Comparison of ENCODE assay signal across 13 cellular contexts in the genomic region with DNA sequence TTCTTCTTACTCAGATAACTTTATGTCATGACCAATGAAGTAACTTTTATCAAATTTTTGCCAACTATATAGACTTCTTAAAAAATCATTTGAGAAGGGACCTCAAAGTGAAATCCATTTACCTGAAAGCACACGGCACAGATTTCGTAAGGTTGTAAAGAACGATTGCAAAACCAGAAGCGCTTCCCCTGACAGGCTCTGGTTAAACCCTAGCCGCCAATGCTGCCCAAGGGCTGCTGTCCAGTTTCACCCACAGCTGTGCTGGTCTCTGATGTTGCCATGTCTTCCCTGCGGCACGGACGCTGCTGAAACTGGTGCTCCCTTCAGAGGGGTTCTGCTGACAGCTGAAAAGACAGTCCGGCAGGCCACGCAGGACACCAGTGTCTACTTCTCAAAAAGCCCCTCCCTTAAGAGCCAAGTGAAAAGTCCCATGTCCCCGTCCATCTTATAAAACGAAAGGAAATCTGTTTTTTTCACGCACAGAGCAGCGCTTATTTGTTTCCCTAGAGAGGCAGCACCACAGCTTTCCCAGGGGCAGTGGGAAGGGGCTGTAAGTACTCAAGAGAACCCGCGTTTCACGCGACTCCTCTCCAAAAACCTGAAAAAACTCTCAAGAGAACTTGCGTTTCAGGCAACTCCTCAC. TPM values are rescaled to one million over a fixed set of nuclear protein-coding genes. Genes with fewer than 3 reads are reported as not detected.
DNase-seq lines count a peak whose midpoint lies in the region; ATAC-seq, FAIRE-seq and TF ChIP-seq lines count a peak whose summit lies in the region.
"Had no signal": no experiment of that assay in that cellular context is flagged by ENCODE, and none has a peak within 500 bp of the region (broad histone marks: within the 10 kb centered on the region; RNA-seq: fewer than 3 reads in every experiment).

No MANE protein-coding gene starts in this region.

- no peaks in the 10 kb centered on the region for H3K9me3 ChIP-seq in PC-9 (ENCODE audit: insufficient read depth, low read depth)
- no peaks in the 10 kb centered on the region for H3K9me3 ChIP-seq in endothelial cell of umbilical vein (replicated peaks; ENCODE audit: control insufficient read depth, insufficient read depth, low read length)
- H3K9me3 ChIP-seq in thyroid gland = no peaks in the 10 kb centered on the region

- H2AFZ ChIP-seq in PC-9 = no peak overlapping the region
- H2AFZ ChIP-seq in endothelial cell of umbilical vein (ENCODE audit: low read depth, low read length) = no peak overlapping the region

- FAIRE-seq in endothelial cell of umbilical vein (lab: Jason Lieb, UNC) = peak; percentile 8

- no peaks in the 10 kb centered on the region for H3K9me3 Mint-ChIP-seq in memory B cell
- H3K9me3 Mint-ChIP-seq: activated T-helper 2 cell treated with anti-CD3 and anti-CD28 coated beads, Interferon-gamma antibody, Interleukin-2, Interleukin-4, amounts not matched to agents 10 μg/mL and 5 μg/mL and 100 μg/mL, durations not matched to agents 14 hours and 24 hours and 36 hours had no signal

- peak overlapping the region; percentile 67 for H3K27ac Mint-ChIP-seq in memory B cell
- H3K27ac Mint-ChIP-seq: activated T-helper 2 cell treated with anti-CD3 and anti-CD28 coated beads, Interferon-gamma antibody, Interleukin-2, Interleukin-4, amounts not matched to agents 10 μg/mL and 5 μg/mL and 100 μg/mL, durations not matched to agents 14 hours and 24 hours and 36 hours had no signal

- H3K27me3 ChIP-seq in PC-9 (ENCODE audit: insufficient read depth, low read depth) = no peaks in the 10 kb centered on the region
- H3K27me3 ChIP-seq in endothelial cell of umbilical vein (ENCODE audit: control insufficient read depth in 2 of 2, insufficient read depth in 2 of 2, low read length in 2 of 2) = no peaks in the 10 kb centered on the region
- no peaks in the 10 kb centered on the region for H3K27me3 ChIP-seq in thyroid gland

- CTCF ChIA-PET in PC-9 (lab: Charles Lee) (no interaction called here), endothelial cell of umbilical vein (lab: Charles Lee) (no interaction called here)

- H4K20me1 ChIP-seq in PC-9 (ENCODE audit: insufficient read depth) = no peaks in the 10 kb centered on the region; the same call in 1 of the 2 replicates
- no peaks in the 10 kb centered on the region for H4K20me1 ChIP-seq in endothelial cell of umbilical vein (replicated peaks; ENCODE audit: control insufficient read depth, extremely low read depth, insufficient read depth, low read length)

- POLR2A ChIA-PET in PC-9 (lab: Charles Lee; ENCODE audit: unreplicated experiment) (interaction anchor here (0.7 kb wide), 1 partner anchor 411 kb away, joined by 3 read pairs; no protein-coding TSS in a partner anchor), endothelial cell of umbilical vein (lab: Charles Lee) (no interaction called here)

- H3K79me2 ChIP-seq in PC-9 (ENCODE audit: low read depth) = peaks cover 98% of the 10 kb centered on the region
- H3K79me2 ChIP-seq in endothelial cell of umbilical vein (ENCODE audit: control insufficient read depth, insufficient read depth, low read length) = peaks cover 44% of the 10 kb centered on the region

- H3K36me3 ChIP-seq in PC-9 (ENCODE audit: low read depth) (peaks cover 6% of the 10 kb centered on the region; the same call in 1 of the 2 replicates), endothelial cell of umbilical vein (ENCODE audit: control insufficient read depth in 2 of 2, extremely low read depth in 1 of 2, insufficient read depth in 2 of 2, low read length in 2 of 2) (no peaks in the 10 kb centered on the region), thyroid gland (no peaks in the 10 kb centered on the region)

- H3K9me1 ChIP-seq in endothelial cell of umbilical vein (replicated peaks; ENCODE audit: control insufficient read depth, extremely low read depth, insufficient read depth, low read length) = no peaks in the 10 kb centered on the region

- peaks cover 12% of the 10 kb centered on the region for H3K36me3 Mint-ChIP-seq in memory B cell

- intact Hi-C loops in PC-9 (cut with micrococcal nuclease; ENCODE audit: unreplicated experiment) (no loop called here), endothelial cell of umbilical vein (cut with micrococcal nuclease) (no loop called here), thyroid gland (cut with DNase I) (no loop called here)

- BruUV-seq in PC-9 (replicated peaks; lab: Mats Ljungman, UMichigan) = no TSS peak
- BruUV-seq in endothelial cell of umbilical vein (replicated peaks; lab: Mats Ljungman, UMichigan) = no TSS peak

- H3K9me2 ChIP-seq in PC-9 (ENCODE audit: insufficient read depth) = no peaks in the 10 kb centered on the region

- H3K4me1 ChIP-seq in PC-9 (replicated peaks; ENCODE audit: insufficient read depth) = peaks cover 79% of the 10 kb centered on the region
- no peaks in the 10 kb centered on the region for H3K4me1 ChIP-seq in endothelial cell of umbilical vein (ENCODE audit: control insufficient read depth, extremely low read depth, insufficient read depth, low read length)
- H3K4me1 ChIP-seq in thyroid gland = peaks cover 0 to 21% of the 10 kb centered on the region in 2 donors

- H3K4me3 ChIP-seq in PC-9 (no peak overlapping the region), endothelial cell of umbilical vein (replicated peaks in 1 of 3; ENCODE audit: insufficient read depth in 1 of 3, low read depth in 1 of 3, low read length in 3 of 3) (no peak overlapping the region), thyroid gland (replicated peaks in 1 of 3) (no peak overlapping the region)

- peaks cover 42% of the 10 kb centered on the region for H3K4me1 Mint-ChIP-seq in memory B cell

- no peaks in the 10 kb centered on the region for H3K27me3 Mint-ChIP-seq in memory B cell

- peak overlapping the region; percentile 54 for H3K27ac ChIP-seq in PC-9
- no peak overlapping the region for H3K27ac ChIP-seq in endothelial cell of umbilical vein (ENCODE audit: insufficient read depth, low read depth, low read length)
- H3K27ac ChIP-seq in thyroid gland = peak overlapping the region in 2 of 3 donors; percentile 4 to 37
- H3K27ac ChIP-seq: epithelial cell of prostate had no signal

- no peak for TF ChIP-seq CTCF in PC-9 (conservative IDR thresholded peaks at IDR 0.05)
- no peak for TF ChIP-seq CTCF in endothelial cell of umbilical vein (IDR thresholded peaks at IDR 0.05; ENCODE audit: extremely low read depth in 1 of 2, insufficient read depth in 1 of 2, low read depth in 1 of 2, low read length in 2 of 2)
- TF ChIP-seq CTCF in thyroid gland (IDR thresholded peaks at IDR 0.05) = no peak

- peaks cover 40% of the 10 kb centered on the region for H3F3A ChIP-seq in PC-9 (ENCODE audit: insufficient read depth, low read depth)

- TF ChIP-seq POLR2A in endothelial cell of umbilical vein (IDR thresholded peaks at IDR 0.05; ENCODE audit: low read depth, low read length) (no peak), thyroid gland (IDR thresholded peaks at IDR 0.05) (no peak)

- DNase-seq in PC-9 = peak in 1 of 2 experiments; percentile 73
- DNase-seq in endothelial cell of umbilical vein (ENCODE audit: low read depth, low spot score) = no peak
- no peak for DNase-seq in memory B cell (ENCODE audit: low spot score in 2 of 2)
- no peak for DNase-seq in thyroid gland
- no peak for DNase-seq in NCI-H1694 (lab: John Stamatoyannopoulos, UW)
- DNase-seq in OCI-M2 (lab: John Stamatoyannopoulos, UW; ENCODE audit: unreplicated experiment) = no peak
- no peak for DNase-seq in SHP77 treated with DMSO at 0.1 percent for 48 hours (lab: John Stamatoyannopoulos, UW)
- DNase-seq: EL, NCI-H345, T-helper 9 cell had no signal

- dilution Hi-C loops in endothelial cell of umbilical vein (cut with MboI; ENCODE audit: extremely low pct_ligation_motif_present, low sequenced_read_pairs) = no loop called here

- H3K4me2 ChIP-seq in PC-9 = peak overlapping the region; percentile 47
- H3K4me2 ChIP-seq in endothelial cell of umbilical vein (ENCODE audit: insufficient read depth, low read length) = no peak overlapping the region

- no peak overlapping the region for H3K4me3 Mint-ChIP-seq in memory B cell

- ATAC-seq in memory B cell (ENCODE audit: low read depth) = no peak
- ATAC-seq in GM21717 (IDR thresholded peaks at IDR 0.05; ENCODE audit: unreplicated experiment) = no peak

- H3K9ac ChIP-seq in endothelial cell of umbilical vein (replicated peaks; ENCODE audit: extremely low read depth, insufficient read depth, low read length) = no peak overlapping the region

- WGBS in thyroid gland, 2 donors = 79 to 90% methylated on average over 19 of the region's 19 CpGs

TF ChIP-seq in endothelial cell of umbilical vein, 7 proteins besides CTCF, POLR2A, EP300 and RAD21:
- TF ChIP-seq MYC (IDR thresholded peaks at IDR 0.05; ENCODE audit: low read depth, low read length) (no peak), GATA2 (IDR thresholded peaks at IDR 0.05; ENCODE audit: insufficient read depth, insufficient read length, low read depth, low read length) (no peak), JUN (IDR thresholded peaks at IDR 0.05; ENCODE audit: borderline replicate concordance, insufficient read depth, insufficient read length, low read depth) (no peak), FOS (IDR thresholded peaks at IDR 0.05; ENCODE audit: borderline replicate concordance, insufficient read depth, low read length) (no peak), POLR2AphosphoS5 (IDR thresholded peaks at IDR 0.05; ENCODE audit: insufficient read depth, low read depth, low read length) (no peak), EZH2 (IDR thresholded peaks at IDR 0.05; ENCODE audit: borderline replicate concordance, low read depth, low read length, severe bottlenecking) (no peak)
- TF ChIP-seq, protein P1, sequence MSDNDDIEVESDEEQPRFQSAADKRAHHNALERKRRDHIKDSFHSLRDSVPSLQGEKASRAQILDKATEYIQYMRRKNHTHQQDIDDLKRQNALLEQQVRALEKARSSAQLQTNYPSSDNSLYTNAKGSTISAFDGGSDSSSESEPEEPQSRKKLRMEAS (IDR thresholded peaks at IDR 0.05; ENCODE audit: insufficient read depth, insufficient read length) = no peak

RNA-seq across cellular contexts. Expression of a gene that starts 32.5 kb away (rescaled TPM):
- total RNA-seq in PC-9 (2021) (50.8 and 51.7 TPM in 2 replicates), endothelial cell of umbilical vein (56.0 and 63.0 TPM in 2 replicates), thyroid gland (10 to 100 TPM; 17.9 to 33.3 (median 21.7) TPM)
- 75.1 and 95.5 TPM in 2 replicates for polyA plus RNA-seq in endothelial cell of umbilical vein
- polyA plus RNA-seq in endothelial cell of umbilical vein (2011; cell fraction: cytosol; rRNA removed) = 71.0 and 81.6 TPM in 2 replicates
- polyA plus RNA-seq in endothelial cell of umbilical vein (2011; cell fraction: nucleus; rRNA removed) = 43.9 and 56.3 TPM in 2 replicates
- polyA plus RNA-seq in endothelial cell of umbilical vein (2012) = 56.8 and 58.8 TPM in 2 replicates
- polyA minus RNA-seq in endothelial cell of umbilical vein = 106 TPM in 2 replicates
- polyA minus RNA-seq in endothelial cell of umbilical vein (2011; cell fraction: cytosol; rRNA and poly(A)+ RNA removed) = 18.8 TPM
- polyA minus RNA-seq in endothelial cell of umbilical vein (2011; cell fraction: nucleus; rRNA and poly(A)+ RNA removed) = 35.5 and 39.8 TPM in 2 replicates
